In genomic region chr2:66539452-66539851, GRCh38 we compare ENCODE assay signal across 15 cellular contexts.
DNase-seq lines count a peak whose midpoint lies in the region; ATAC-seq and TF ChIP-seq lines count a peak whose summit lies in the region.
"Had no signal": no experiment of that assay in that cellular context is flagged by ENCODE, and none has a peak within 500 bp of the region (broad histone marks: within the 10 kb centered on the region; RNA-seq: fewer than 3 reads in every experiment).

No MANE protein-coding gene starts in this region.

- intact Hi-C loops in MCF 10A (cut with micrococcal nuclease) (no loop called here), breast epithelium (cut with DNase I; ENCODE audit: low total_unique reads) (loop anchor here (5.0 kb wide), 1 partner anchor 862 kb away; no protein-coding TSS in a partner anchor)

- H3K4me1 Mint-ChIP-seq in MCF 10A (ENCODE audit: insufficient read depth, unreplicated experiment): no peaks in the 10 kb centered on the region
- H3K4me1 Mint-ChIP-seq: CD8-positive, alpha-beta memory T cell; stimulated activated memory B cell treated with anti-CD40 and anti-IgM and Interleukin-4, amounts not matched to agents 10 μg/mL and 1 μg/mL and 100 μg/mL, for 72 hours had no signal

- no peak for TF ChIP-seq POLR2A in breast epithelium (IDR thresholded peaks at IDR 0.05)

- H3K27ac ChIP-seq in breast epithelium: no peak overlapping the region

- H3K36me3 ChIP-seq in breast epithelium: no peaks in the 10 kb centered on the region

- no peak overlapping the region for H3K4me3 ChIP-seq in breast epithelium

- CTCF ChIA-PET in MCF 10A (lab: Yijun Ruan, JAX): interaction anchor here (0.6 to 0.8 kb wide), 2 partner anchors 43 to 723 kb away, joined by 3 read pairs; no protein-coding TSS in a partner anchor

- no peaks in the 10 kb centered on the region for H3K4me1 ChIP-seq in breast epithelium

- no peak overlapping the region for H3K27ac Mint-ChIP-seq in MCF 10A (ENCODE audit: low read depth, unreplicated experiment)
- H3K27ac Mint-ChIP-seq: CD8-positive, alpha-beta memory T cell; stimulated activated memory B cell treated with anti-CD40 and anti-IgM and Interleukin-4, amounts not matched to agents 10 μg/mL and 1 μg/mL and 100 μg/mL, for 72 hours had no signal

- H3K27me3 Mint-ChIP-seq in MCF 10A (ENCODE audit: insufficient read depth, unreplicated experiment): no peaks in the 10 kb centered on the region
- H3K27me3 Mint-ChIP-seq: CD8-positive, alpha-beta memory T cell; stimulated activated memory B cell treated with anti-CD40 and anti-IgM and Interleukin-4, amounts not matched to agents 10 μg/mL and 1 μg/mL and 100 μg/mL, for 72 hours had no signal

- ATAC-seq in HG03460 (IDR thresholded peaks at IDR 0.05; ENCODE audit: unreplicated experiment): no peak
- ATAC-seq: stimulated activated memory B cell treated with anti-CD40 and anti-IgM and Interleukin-4, amounts not matched to agents 10 μg/mL and 1 μg/mL and 100 μg/mL, for 72 hours had no signal

- H3K9me3 Mint-ChIP-seq in MCF 10A (ENCODE audit: unreplicated experiment): no peaks in the 10 kb centered on the region
- H3K9me3 Mint-ChIP-seq: stimulated activated memory B cell treated with anti-CD40 and anti-IgM and Interleukin-4, amounts not matched to agents 10 μg/mL and 1 μg/mL and 100 μg/mL, for 72 hours had no signal

- TF ChIP-seq CTCF in MCF 10A (IDR thresholded peaks at IDR 0.05; ENCODE audit: unreplicated experiment): no peak
- no peak for TF ChIP-seq CTCF in breast epithelium (IDR thresholded peaks at IDR 0.05)

- DNase-seq in MCF 10A (ENCODE audit: unreplicated experiment) (peak; percentile 14), breast epithelium (ENCODE audit: low spot score in 2 of 2) (no peak), amniotic epithelial cell (ENCODE audit: low read depth) (peak; percentile 54), iris pigment epithelial cell (ENCODE audit: low read depth) (peak; percentile 68), NAMALWA (ENCODE audit: low spot score) (no peak)
- no peak for DNase-seq in stimulated activated CD4-positive, alpha-beta T cell treated with anti-CD3 and anti-CD28 coated beads, Interleukin-2, amount 100 ng/mL, for 48 hours
- DNase-seq in stimulated activated CD4-positive, alpha-beta T cell treated with anti-CD3 and anti-CD28 coated beads, Interleukin-4, amount 100 ng/mL, for 4 hours: no peak
- DNase-seq: activated naive CD4-positive, alpha-beta T cell treated with Interleukin-2 at 50 U/mL for 16 hours; CD8-positive, alpha-beta memory T cell; effector memory CD4-positive, alpha-beta T cell; Kasumi-1; mammary epithelial cell; NCI-H2029 had no signal

- POLR2A ChIA-PET in MCF 10A (lab: Yijun Ruan, JAX): interaction anchor here (0.7 kb wide), 1 partner anchor 106 kb away, joined by 3 read pairs; no protein-coding TSS in a partner anchor

- H3K36me3 Mint-ChIP-seq in MCF 10A (ENCODE audit: insufficient read depth, unreplicated experiment): no peaks in the 10 kb centered on the region
- H3K36me3 Mint-ChIP-seq: CD8-positive, alpha-beta memory T cell; stimulated activated memory B cell treated with anti-CD40 and anti-IgM and Interleukin-4, amounts not matched to agents 10 μg/mL and 1 μg/mL and 100 μg/mL, for 72 hours had no signal

- BruUV-seq in MCF 10A (replicated peaks; lab: Mats Ljungman, UMichigan): no TSS peak

- no peaks in the 10 kb centered on the region for H3K9me3 ChIP-seq in breast epithelium

- no peaks in the 10 kb centered on the region for H3K27me3 ChIP-seq in breast epithelium

- no peak overlapping the region for H3K4me3 Mint-ChIP-seq in MCF 10A (ENCODE audit: unreplicated experiment)
- H3K4me3 Mint-ChIP-seq: CD8-positive, alpha-beta memory T cell; stimulated activated memory B cell treated with anti-CD40 and anti-IgM and Interleukin-4, amounts not matched to agents 10 μg/mL and 1 μg/mL and 100 μg/mL, for 72 hours had no signal

Comparison
In these comparisons a context has a peak if more than half of its experiments do, and no peak if none do; other contexts are left out.
1. DNase-seq: peak in MCF 10A (single experiment), amniotic epithelial cell (single experiment) and iris pigment epithelial cell (single experiment); none in breast epithelium (0 of 2), stimulated activated CD4-positive, alpha-beta T cell treated with anti-CD3 and anti-CD28 coated beads, Interleukin-2, amount 100 ng/mL, for 48 hours (0 of 2), NAMALWA (single experiment) and stimulated activated CD4-positive, alpha-beta T cell treated with anti-CD3 and anti-CD28 coated beads, Interleukin-4, amount 100 ng/mL, for 4 hours (0 of 2).